In genomic region chr5:174453690-174454089, GRCh38 we compare ENCODE assay signal across 25 cellular contexts.
A peak's percentile ranks its signal among the peaks of the same experiment; 100 is the strongest.
DNase-seq lines count a peak whose midpoint lies in the region; ATAC-seq and TF ChIP-seq lines count a peak whose summit lies in the region.
"Had no signal": no experiment of that assay in that cellular context is flagged by ENCODE, and none has a peak within 500 bp of the region (broad histone marks: within the 10 kb centered on the region; RNA-seq: fewer than 3 reads in every experiment).

No MANE protein-coding gene starts in this region.

- H3K36me3 Mint-ChIP-seq in activated CD4-positive, alpha-beta memory T cell treated with anti-CD3 and anti-CD28 coated beads, Interleukin-2, amount 10 ng/mL, durations not matched to agents 7 days and 5 days (ENCODE audit: low read depth) = no peaks in the 10 kb centered on the region
- H3K36me3 Mint-ChIP-seq in naive thymus-derived CD4-positive, alpha-beta T cell = no peaks in the 10 kb centered on the region
- H3K36me3 Mint-ChIP-seq: naive B cell had no signal

- H3K36me3 ChIP-seq in SK-N-SH (replicated peaks in 1 of 2; ENCODE audit: control insufficient read depth in 1 of 2, insufficient read depth in 2 of 2, low read length in 1 of 2) = no peaks in the 10 kb centered on the region
- H3K36me3 ChIP-seq in HEK293 (ENCODE audit: control insufficient read depth in 2 of 2, insufficient read depth in 1 of 2, low read length in 2 of 2) = no peaks in the 10 kb centered on the region
- H3K36me3 ChIP-seq in naive thymus-derived CD4-positive, alpha-beta T cell (ENCODE audit: control insufficient read depth in 2 of 3, insufficient read depth in 3 of 3, low read length in 3 of 3) = no peaks in the 10 kb centered on the region
- H3K36me3 ChIP-seq in mesenchymal stem cell (ENCODE audit: control insufficient read depth in 1 of 2, insufficient read depth in 2 of 2, low read depth in 1 of 2, low read length in 2 of 2) = no peaks in the 10 kb centered on the region
- H3K36me3 ChIP-seq: esophagus squamous epithelium, gastroesophageal sphincter, ovary, sigmoid colon, suprapubic skin, uterus had no signal

- no peak for TF ChIP-seq RAD21 in SK-N-SH (IDR thresholded peaks at IDR 0.05; ENCODE audit: low read length)

- H3K4me3 Mint-ChIP-seq in activated CD4-positive, alpha-beta memory T cell treated with anti-CD3 and anti-CD28 coated beads, Interleukin-2, amount 10 ng/mL, durations not matched to agents 7 days and 5 days = peak overlapping the region; percentile 59
- H3K4me3 Mint-ChIP-seq in naive thymus-derived CD4-positive, alpha-beta T cell = peak overlapping the region in 9 of 10 donors; percentile 2 to 73 (median 53)
- H3K4me3 Mint-ChIP-seq: B cell; effector memory CD8-positive, alpha-beta T cell; naive B cell had no signal

- no peaks in the 10 kb centered on the region for H3F3A ChIP-seq in SK-N-SH (replicated peaks; ENCODE audit: insufficient read depth)

- H4K8ac ChIP-seq in mesenchymal stem cell (ENCODE audit: low read length) = no peak overlapping the region

- no peak overlapping the region for H2BK15ac ChIP-seq in mesenchymal stem cell (ENCODE audit: low read depth, poor library complexity, severe bottlenecking)

- H3K9ac ChIP-seq in SK-N-SH (no peak overlapping the region), mesenchymal stem cell (ENCODE audit: low read length) (no peak overlapping the region)

- no peak overlapping the region for H2BK12ac ChIP-seq in mesenchymal stem cell (ENCODE audit: low read length in 2 of 2)

- H3K27ac ChIP-seq in SK-N-SH (ENCODE audit: low read depth in 2 of 2, low read length in 1 of 2) (no peak overlapping the region), HEK293 (ENCODE audit: extremely low read depth, low read depth, low read length) (no peak overlapping the region), mesenchymal stem cell (ENCODE audit: low read length, poor library complexity, severe bottlenecking) (no peak overlapping the region)
- no peak overlapping the region for H3K27ac ChIP-seq in naive thymus-derived CD4-positive, alpha-beta T cell (ENCODE audit: low read depth, low read length)
- H3K27ac ChIP-seq: 22Rv1, esophagus squamous epithelium, gastroesophageal sphincter, ovary, PC-9, sigmoid colon, suprapubic skin, uterus had no signal

- H3K4me2 ChIP-seq in SK-N-SH (no peak overlapping the region), mesenchymal stem cell (ENCODE audit: low read length, poor library complexity, severe bottlenecking) (no peak overlapping the region)
- H3K4me2 ChIP-seq: PC-9 had no signal

- no peak for ATAC-seq in SK-N-SH treated with all-trans-retinoic acid at 6 μM for 48 hours
- ATAC-seq in naive thymus-derived CD4-positive, alpha-beta T cell = no peak
- ATAC-seq: activated CD4-positive, CD25-positive, alpha-beta regulatory T cell treated with anti-CD3 and anti-CD28 coated beads, Interleukin-2, amount 50 U/mL, for 24 hours; gastroesophageal sphincter had no signal

- no peak overlapping the region for H2BK5ac ChIP-seq in mesenchymal stem cell (ENCODE audit: low read depth, low read length, poor library complexity, severe bottlenecking)

- H3K9me2 ChIP-seq in SK-N-SH = no peaks in the 10 kb centered on the region

- WGBS in SK-N-SH (ENCODE audit: low lambda C conversion rate) = 21% methylated on average over 2 of the region's 2 CpGs
- WGBS in mesenchymal stem cell = 69% methylated on average over 2 of the region's 2 CpGs

- H3K27me3 ChIP-seq in SK-N-SH (ENCODE audit: insufficient read depth) (no peaks in the 10 kb centered on the region), mesenchymal stem cell (ENCODE audit: control insufficient read depth in 1 of 2, insufficient read depth in 1 of 2, low read length in 2 of 2) (peaks cover 0 to 16% of the 10 kb centered on the region in 2 experiments)
- H3K27me3 ChIP-seq in naive thymus-derived CD4-positive, alpha-beta T cell (ENCODE audit: control insufficient read depth in 2 of 2, insufficient read depth in 2 of 2, low read length in 2 of 2) = no peaks in the 10 kb centered on the region
- H3K27me3 ChIP-seq: ovary, sigmoid colon, uterus had no signal

- POLR2A ChIA-PET in SK-N-SH (lab: Yijun Ruan, JAX) (no interaction called here), HEK293 (lab: Yijun Ruan, JAX) (no interaction called here)
- POLR2A ChIA-PET in activated CD4-positive, alpha-beta memory T cell treated with anti-CD3 and anti-CD28 coated beads, Interleukin-2, amount 10 ng/mL, durations not matched to agents 7 days and 5 days (lab: Charles Lee) = interaction anchor here (0.7 kb wide), 1 partner anchor 27 kb away, joined by 3 read pairs; no protein-coding TSS in a partner anchor
- POLR2A ChIA-PET in naive thymus-derived CD4-positive, alpha-beta T cell (lab: Charles Lee) = no interaction called here

- H3K18ac ChIP-seq in mesenchymal stem cell (ENCODE audit: low read depth in 1 of 2, low read length in 2 of 2) = no peak overlapping the region

- H4K20me1 ChIP-seq in SK-N-SH (ENCODE audit: insufficient read depth) = no peaks in the 10 kb centered on the region

- no peak overlapping the region for H2AK5ac ChIP-seq in mesenchymal stem cell (ENCODE audit: low read length, severe bottlenecking)

- intact Hi-C loops in naive thymus-derived CD4-positive, alpha-beta T cell (cut with micrococcal nuclease) = no loop called here

- H3K79me1 ChIP-seq in mesenchymal stem cell (replicated peaks; ENCODE audit: low read length, poor library complexity, severe bottlenecking) = no peaks in the 10 kb centered on the region

- no peaks in the 10 kb centered on the region for H3K9me3 Mint-ChIP-seq in activated CD4-positive, alpha-beta memory T cell treated with anti-CD3 and anti-CD28 coated beads, Interleukin-2, amount 10 ng/mL, durations not matched to agents 7 days and 5 days
- peaks cover 0 to 11% (median 3%) of the 10 kb centered on the region in 11 donors for H3K9me3 Mint-ChIP-seq in naive thymus-derived CD4-positive, alpha-beta T cell

- no peak for TF ChIP-seq EP300 in SK-N-SH (IDR thresholded peaks at IDR 0.05; ENCODE audit: borderline replicate concordance in 1 of 2, low read depth in 1 of 2, low read length in 1 of 2)

- H2BK120ac ChIP-seq in mesenchymal stem cell (ENCODE audit: low read depth, low read length) = no peak overlapping the region

- no peak overlapping the region for H3K23ac ChIP-seq in mesenchymal stem cell (ENCODE audit: low read length in 2 of 2)

- DNase-seq in SK-N-SH = peak; percentile 25
- DNase-seq in activated CD4-positive, alpha-beta memory T cell treated with anti-CD3 and anti-CD28 coated beads, Interleukin-2, amount 10 ng/mL, durations not matched to agents 7 days and 5 days = no peak
- no peak for DNase-seq in naive thymus-derived CD4-positive, alpha-beta T cell
- no peak for DNase-seq in NCI-H2171 (lab: John Stamatoyannopoulos, UW)
- DNase-seq in mesenchymal stem cell = no peak
- no peak for DNase-seq in T1000 (lab: John Stamatoyannopoulos, UW)
- DNase-seq: activated naive CD4-positive, alpha-beta T cell treated with Interleukin-2 at 50 U/mL for 16 hours; effector memory CD8-positive, alpha-beta T cell; EL; esophagus squamous epithelium; mammary epithelial cell; naive B cell; NCI-H1436; ovary; PC-9; SIG-M5; sigmoid colon; uterus had no signal

- H3K4me3 ChIP-seq in SK-N-SH (ENCODE audit: low read depth in 2 of 2, low read length in 1 of 2) (no peak overlapping the region), HEK293 (ENCODE audit: low read depth, low read length) (no peak overlapping the region), mesenchymal stem cell (ENCODE audit: insufficient read depth in 1 of 2, low read depth in 1 of 2, low read length in 2 of 2) (no peak overlapping the region)
- no peak overlapping the region for H3K4me3 ChIP-seq in naive thymus-derived CD4-positive, alpha-beta T cell (ENCODE audit: low read length)
- H3K4me3 ChIP-seq: esophagus squamous epithelium, gastroesophageal sphincter, ovary, PC-9, sigmoid colon, suprapubic skin, uterus had no signal

- H2AFZ ChIP-seq in SK-N-SH (ENCODE audit: low read depth) (no peak overlapping the region), mesenchymal stem cell (ENCODE audit: low read depth, low read length) (no peak overlapping the region)
- H2AFZ ChIP-seq: PC-9 had no signal

- no peak overlapping the region for H3K4ac ChIP-seq in mesenchymal stem cell (ENCODE audit: low read depth in 1 of 2, low read length in 2 of 2)

- CTCF ChIA-PET in SK-N-SH (lab: Yijun Ruan, JAX) (interaction anchor here (1.1 to 1.7 kb wide), 3 partner anchors 9 to 127 kb away, joined by 3 to 4 read pairs (median 3); no protein-coding TSS in a partner anchor), HEK293 (lab: Yijun Ruan, JAX) (interaction anchor here (0.6 to 1.6 kb wide), 3 partner anchors 34 to 1142 kb away, joined by 3 to 7 read pairs (median 3); no protein-coding TSS in a partner anchor)
- CTCF ChIA-PET in activated CD4-positive, alpha-beta memory T cell treated with anti-CD3 and anti-CD28 coated beads, Interleukin-2, amount 10 ng/mL, durations not matched to agents 7 days and 5 days (lab: Charles Lee) = interaction anchor here (0.7 to 0.9 kb wide), 2 partner anchors 9 to 178 kb away, joined by 3 to 6 read pairs; no protein-coding TSS in a partner anchor
- CTCF ChIA-PET in naive thymus-derived CD4-positive, alpha-beta T cell (lab: Charles Lee) = no interaction called here

- H3K9me3 ChIP-seq in SK-N-SH = no peaks in the 10 kb centered on the region
- H3K9me3 ChIP-seq in HEK293 (ENCODE audit: control insufficient read depth, insufficient read depth, low read depth, low read length) = no peaks in the 10 kb centered on the region
- H3K9me3 ChIP-seq in naive thymus-derived CD4-positive, alpha-beta T cell (ENCODE audit: control insufficient read depth in 2 of 3, low read length in 3 of 3) = no peaks in the 10 kb centered on the region
- peaks cover 7% of the 10 kb centered on the region for H3K9me3 ChIP-seq in mesenchymal stem cell (ENCODE audit: control insufficient read depth, low read length)
- H3K9me3 ChIP-seq: esophagus squamous epithelium, ovary, suprapubic skin, uterus had no signal

- H3K27ac Mint-ChIP-seq in activated CD4-positive, alpha-beta memory T cell treated with anti-CD3 and anti-CD28 coated beads, Interleukin-2, amount 10 ng/mL, durations not matched to agents 7 days and 5 days = peak overlapping the region; percentile 73
- H3K27ac Mint-ChIP-seq in naive thymus-derived CD4-positive, alpha-beta T cell = peak overlapping the region in 2 of 9 donors; percentile 6 to 45
- H3K27ac Mint-ChIP-seq: B cell; effector memory CD8-positive, alpha-beta T cell; naive B cell had no signal

- no peak overlapping the region for H3K14ac ChIP-seq in mesenchymal stem cell (ENCODE audit: low read length in 2 of 2)

- no peak overlapping the region for H4K91ac ChIP-seq in mesenchymal stem cell (ENCODE audit: low read length)

- no peaks in the 10 kb centered on the region for H3K27me3 Mint-ChIP-seq in activated CD4-positive, alpha-beta memory T cell treated with anti-CD3 and anti-CD28 coated beads, Interleukin-2, amount 10 ng/mL, durations not matched to agents 7 days and 5 days
- peaks cover 0 to 8% (median 0%) of the 10 kb centered on the region in 5 donors for H3K27me3 Mint-ChIP-seq in naive thymus-derived CD4-positive, alpha-beta T cell
- H3K27me3 Mint-ChIP-seq: B cell; effector memory CD8-positive, alpha-beta T cell; naive B cell had no signal

- H3K79me2 ChIP-seq in SK-N-SH (ENCODE audit: insufficient read depth) = no peaks in the 10 kb centered on the region

- peaks cover 18% of the 10 kb centered on the region for H3K4me1 Mint-ChIP-seq in activated CD4-positive, alpha-beta memory T cell treated with anti-CD3 and anti-CD28 coated beads, Interleukin-2, amount 10 ng/mL, durations not matched to agents 7 days and 5 days
- H3K4me1 Mint-ChIP-seq in naive thymus-derived CD4-positive, alpha-beta T cell = peaks cover 4 to 34% (median 19%) of the 10 kb centered on the region in 7 donors
- H3K4me1 Mint-ChIP-seq: B cell, naive B cell had no signal

- TF ChIP-seq CTCF in SK-N-SH (IDR thresholded peaks at IDR 0.05) (no peak), HEK293 (tag by site-specific recombination; IDR thresholded peaks at IDR 0.05) (no peak)

- H3K4me1 ChIP-seq in SK-N-SH (ENCODE audit: control insufficient read depth in 1 of 2, insufficient read depth in 2 of 2, low read depth in 1 of 2, low read length in 1 of 2) = no peaks in the 10 kb centered on the region; a peak in 1 of 4 replicates
- no peaks in the 10 kb centered on the region for H3K4me1 ChIP-seq in HEK293 (ENCODE audit: control insufficient read depth, insufficient read depth, low read length)
- H3K4me1 ChIP-seq in naive thymus-derived CD4-positive, alpha-beta T cell (ENCODE audit: control insufficient read depth in 2 of 2, insufficient read depth in 2 of 2, low read length in 2 of 2) = peaks cover 5 to 10% of the 10 kb centered on the region in 2 donors
- no peaks in the 10 kb centered on the region for H3K4me1 ChIP-seq in mesenchymal stem cell (ENCODE audit: control insufficient read depth, insufficient read depth, low read depth, low read length)
- H3K4me1 ChIP-seq: esophagus squamous epithelium, gastroesophageal sphincter, sigmoid colon, suprapubic skin, uterus had no signal
